ENCODE assay signal across 17 cellular contexts in the genomic region with DNA sequence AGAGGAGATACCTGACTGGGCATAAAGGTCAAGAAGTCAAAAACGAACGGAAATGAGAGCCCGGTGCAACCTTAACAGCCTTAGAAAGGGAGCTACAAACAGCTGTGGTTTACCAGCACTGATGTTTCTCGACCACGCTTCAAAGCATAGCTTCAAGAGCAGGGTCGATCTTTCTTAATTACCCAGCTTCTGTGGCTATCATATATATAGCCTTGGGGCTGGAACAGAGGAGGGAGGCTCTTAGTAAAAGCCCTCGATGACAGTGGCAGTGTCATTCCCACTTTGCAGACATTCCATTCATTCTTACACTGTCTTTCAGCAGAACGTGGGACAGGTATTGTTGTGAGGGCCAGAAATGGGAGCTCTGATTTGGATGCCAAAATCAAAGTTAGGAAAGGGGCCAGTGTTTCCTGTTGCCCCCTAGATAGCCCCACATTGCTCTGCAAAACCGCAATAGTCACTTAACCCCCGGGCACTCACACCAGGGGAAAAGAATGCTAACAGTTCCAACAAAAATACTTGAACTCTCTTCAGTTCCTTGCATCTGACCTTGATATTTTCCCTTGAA.
DNase-seq lines count a peak whose midpoint lies in the region; ATAC-seq and TF ChIP-seq lines count a peak whose summit lies in the region.
"Had no signal": no experiment of that assay in that cellular context is flagged by ENCODE, and none has a peak within 500 bp of the region (broad histone marks: within the 10 kb centered on the region; RNA-seq: fewer than 3 reads in every experiment).

No MANE protein-coding gene starts in this region.

- H3K4me3 Mint-ChIP-seq in CD14-positive monocyte = no peak overlapping the region
- H3K4me3 Mint-ChIP-seq: CD4-positive, alpha-beta memory T cell; naive thymus-derived CD8-positive, alpha-beta T cell; stimulated activated naive B cell treated with anti-CD40 and anti-IgM and Interleukin-4, amounts not matched to agents 10 μg/mL and 1 μg/mL and 100 μg/mL, for 72 hours had no signal

- no peaks in the 10 kb centered on the region for H3K9me2 ChIP-seq in PC-9 (ENCODE audit: insufficient read depth)

- no peaks in the 10 kb centered on the region for H3K79me2 ChIP-seq in PC-9 (ENCODE audit: low read depth)

- H3K27me3 Mint-ChIP-seq in CD14-positive monocyte (ENCODE audit: low read depth in 3 of 3) = peaks cover 0 to 2% (median 0%) of the 10 kb centered on the region in 3 donors
- H3K27me3 Mint-ChIP-seq: progenitor cell of endocrine pancreas had no signal

- no peak overlapping the region for H2AFZ ChIP-seq in PC-9

- DNase-seq in A172 (ENCODE audit: low spot score) (peak; percentile 42), PC-9 (peak; percentile 67 to 83), lower lobe of right lung (no peak), NCI-H2196 treated with DMSO at 0.1 percent for 48 hours (lab: John Stamatoyannopoulos, UW; ENCODE audit: unreplicated experiment) (no peak), hippocampal formation (lab: John Stamatoyannopoulos, UW) (no peak), CD14-positive monocyte (ENCODE audit: low spot score) (no peak)
- DNase-seq: CD4-positive, alpha-beta memory T cell; left ventricle myocardium inferior; naive thymus-derived CD8-positive, alpha-beta T cell; NCI-H1092 treated with DMSO at 0.1 percent for 48 hours; NCI-H82; spleen; stimulated activated naive B cell treated with anti-CD40 and anti-IgM and Interleukin-4, amounts not matched to agents 10 μg/mL and 1 μg/mL and 100 μg/mL, for 72 hours had no signal

- H3K27ac ChIP-seq in PC-9 = peak overlapping the region; percentile 18; the same call in 1 of the 2 replicates
- no peak overlapping the region for H3K27ac ChIP-seq in lower lobe of right lung
- H3K27ac ChIP-seq: left ventricle myocardium inferior, spleen had no signal

- CTCF ChIA-PET in PC-9 (lab: Charles Lee) = interaction anchor here (0.9 to 1.3 kb wide), 5 partner anchors 20 to 56 kb away, joined by 3 to 6 read pairs (median 4); no protein-coding TSS in a partner anchor

- peaks cover 6% of the 10 kb centered on the region for H3K9me3 ChIP-seq in PC-9 (ENCODE audit: insufficient read depth, low read depth)
- no peaks in the 10 kb centered on the region for H3K9me3 ChIP-seq in lower lobe of right lung

- no TSS peak for BruUV-seq in PC-9 (replicated peaks; lab: Mats Ljungman, UMichigan)

- no peak overlapping the region for H3K4me3 ChIP-seq in PC-9
- H3K4me3 ChIP-seq in lower lobe of right lung = no peak overlapping the region
- H3K4me3 ChIP-seq: left ventricle myocardium inferior, spleen had no signal

- no peaks in the 10 kb centered on the region for H3K27me3 ChIP-seq in PC-9 (ENCODE audit: insufficient read depth, low read depth)
- H3K27me3 ChIP-seq in lower lobe of right lung (ENCODE audit: low read depth) = no peaks in the 10 kb centered on the region
- H3K27me3 ChIP-seq: spleen had no signal

- peaks cover 0 to 19% (median 11%) of the 10 kb centered on the region in 7 donors for H3K9me3 Mint-ChIP-seq in CD14-positive monocyte

- no peaks in the 10 kb centered on the region for H4K20me1 ChIP-seq in PC-9 (ENCODE audit: insufficient read depth)

- ATAC-seq in GM19452 (IDR thresholded peaks at IDR 0.05; ENCODE audit: unreplicated experiment) = peak; percentile 66
- peak; percentile 58 to 70 for ATAC-seq in lower lobe of right lung
- no peak for ATAC-seq in GM19324 (IDR thresholded peaks at IDR 0.05; ENCODE audit: low FRiP score, unreplicated experiment)
- ATAC-seq: naive thymus-derived CD8-positive, alpha-beta T cell had no signal

- peak overlapping the region; percentile 18; the same call in 1 of the 2 replicates for H3K4me2 ChIP-seq in PC-9

- POLR2A ChIA-PET in PC-9 (lab: Charles Lee; ENCODE audit: unreplicated experiment) = interaction anchor here (0.5 to 0.7 kb wide), 4 partner anchors 9 to 384 kb away, joined by 3 to 10 read pairs (median 4); no protein-coding TSS in a partner anchor

- H3K4me1 Mint-ChIP-seq in CD14-positive monocyte = no peaks in the 10 kb centered on the region
- H3K4me1 Mint-ChIP-seq: CD4-positive, alpha-beta memory T cell; stimulated activated naive B cell treated with anti-CD40 and anti-IgM and Interleukin-4, amounts not matched to agents 10 μg/mL and 1 μg/mL and 100 μg/mL, for 72 hours had no signal

- peaks cover 4% of the 10 kb centered on the region; the same call in 1 of the 2 replicates for H3F3A ChIP-seq in PC-9 (ENCODE audit: insufficient read depth, low read depth)

- intact Hi-C loops in PC-9 (cut with micrococcal nuclease; ENCODE audit: unreplicated experiment) (loop anchor here (1.0 kb wide), 1 partner anchor 21 kb away; no protein-coding TSS in a partner anchor), lower lobe of right lung (cut with DNase I) (no loop called here), CD14-positive monocyte (cut with micrococcal nuclease) (no loop called here)

- H3K36me3 ChIP-seq in PC-9 (ENCODE audit: low read depth) = no peaks in the 10 kb centered on the region
- no peaks in the 10 kb centered on the region for H3K36me3 ChIP-seq in lower lobe of right lung
- H3K36me3 ChIP-seq: left ventricle myocardium inferior, spleen had no signal

- H3K36me3 Mint-ChIP-seq in CD14-positive monocyte = no peaks in the 10 kb centered on the region
- H3K36me3 Mint-ChIP-seq: CD4-positive, alpha-beta memory T cell had no signal

- H3K4me1 ChIP-seq in PC-9 (replicated peaks; ENCODE audit: insufficient read depth) (peaks cover 18% of the 10 kb centered on the region), lower lobe of right lung (peaks cover 9% of the 10 kb centered on the region)
- H3K4me1 ChIP-seq: left ventricle myocardium inferior, spleen had no signal

- H3K27ac Mint-ChIP-seq in CD14-positive monocyte = no peak overlapping the region
- H3K27ac Mint-ChIP-seq: activated T-helper 2 cell treated with anti-CD3 and anti-CD28 coated beads, Interferon-gamma antibody, Interleukin-2, Interleukin-4, amounts not matched to agents 10 μg/mL and 5 μg/mL and 100 μg/mL, durations not matched to agents 14 hours and 24 hours and 36 hours; CD4-positive, alpha-beta memory T cell; naive thymus-derived CD8-positive, alpha-beta T cell; progenitor cell of endocrine pancreas; stimulated activated naive B cell treated with anti-CD40 and anti-IgM and Interleukin-4, amounts not matched to agents 10 μg/mL and 1 μg/mL and 100 μg/mL, for 72 hours had no signal

- no peak for TF ChIP-seq CTCF in PC-9 (conservative IDR thresholded peaks at IDR 0.05)
- no peak for TF ChIP-seq CTCF in lower lobe of right lung (IDR thresholded peaks at IDR 0.05)
- TF ChIP-seq CTCF in CD14-positive monocyte (IDR thresholded peaks at IDR 0.05) = no peak

Comparison
In these comparisons a context has a peak if more than half of its experiments do, and no peak if none do; other contexts are left out.
1. DNase-seq: peak in A172 (single experiment) and PC-9 (2 of 2); none in lower lobe of right lung (single experiment), NCI-H2196 treated with DMSO at 0.1 percent for 48 hours (single experiment), hippocampal formation (0 of 2) and CD14-positive monocyte (single experiment).